In genomic region chr16:66473654-66474519, GRCh38 we compare ENCODE assay signal across 9 cellular contexts. TPM values are rescaled to one million over a fixed set of nuclear protein-coding genes. Genes with fewer than 3 reads are reported as not detected.
DNase-seq lines count a peak whose midpoint lies in the region; ATAC-seq and TF ChIP-seq lines count a peak whose summit lies in the region.
"Had no signal": no experiment of that assay in that cellular context is flagged by ENCODE, and none has a peak within 500 bp of the region (broad histone marks: within the 10 kb centered on the region; RNA-seq: fewer than 3 reads in every experiment).

No MANE protein-coding gene starts in this region.

- no peaks in the 10 kb centered on the region for H4K20me1 ChIP-seq in neural progenitor cell (ENCODE audit: low read depth)

- no peaks in the 10 kb centered on the region for H3F3A ChIP-seq in neural progenitor cell (ENCODE audit: low read depth)

- no peak overlapping the region for H3K27ac ChIP-seq in neural progenitor cell

- no peak overlapping the region for H3K4me3 Mint-ChIP-seq in activated CD8-positive, alpha-beta T cell treated with anti-CD3 and anti-CD28 coated beads, Interleukin-2, amount 10 ng/mL, durations not matched to agents 7 days and 5 days
- peak overlapping the region; percentile 15 for H3K4me3 Mint-ChIP-seq in neural progenitor cell
- H3K4me3 Mint-ChIP-seq: neural crest cell had no signal

- peaks cover 39% of the 10 kb centered on the region for H3K4me1 Mint-ChIP-seq in activated CD8-positive, alpha-beta T cell treated with anti-CD3 and anti-CD28 coated beads, Interleukin-2, amount 10 ng/mL, durations not matched to agents 7 days and 5 days (ENCODE audit: low read depth)
- peaks cover 11% of the 10 kb centered on the region for H3K4me1 Mint-ChIP-seq in neural progenitor cell

- no peak for ATAC-seq in activated CD8-positive, alpha-beta T cell treated with anti-CD3 and anti-CD28 coated beads, Interleukin-2, amount 10 ng/mL, durations not matched to agents 7 days and 5 days

- H3K36me3 ChIP-seq in neural progenitor cell, result no peaks in the 10 kb centered on the region
- no peaks in the 10 kb centered on the region for H3K36me3 ChIP-seq in MG63

- peak; percentile 23 for DNase-seq in activated CD4-positive, CD25-positive, alpha-beta regulatory T cell treated with anti-CD3 and anti-CD28 coated beads, Interleukin-2, amount 50 U/mL, for 72 hours
- no peak for DNase-seq in activated CD4-positive, CD25-positive, alpha-beta regulatory T cell (lab: John Stamatoyannopoulos, UW)
- DNase-seq in M059J (ENCODE audit: low read depth) (peak; percentile 56), neural progenitor cell (ENCODE audit: low spot score) (no peak), dermis blood vessel endothelial cell (no peak), hepatic stellate cell (ENCODE audit: low spot score) (no peak), MG63 (no peak)
- no peak for DNase-seq in activated CD8-positive, alpha-beta T cell treated with anti-CD3 and anti-CD28 coated beads, Interleukin-2, amount 10 ng/mL, durations not matched to agents 7 days and 5 days

- H3K9me3 Mint-ChIP-seq in activated CD8-positive, alpha-beta T cell treated with anti-CD3 and anti-CD28 coated beads, Interleukin-2, amount 10 ng/mL, durations not matched to agents 7 days and 5 days (ENCODE audit: insufficient read depth), result no peaks in the 10 kb centered on the region
- no peaks in the 10 kb centered on the region for H3K9me3 Mint-ChIP-seq in neural progenitor cell
- H3K9me3 Mint-ChIP-seq: neural crest cell had no signal

- H3K9me3 ChIP-seq in neural progenitor cell (ENCODE audit: low read depth) (no peaks in the 10 kb centered on the region), MG63 (no peaks in the 10 kb centered on the region)

- H3K4me2 ChIP-seq in neural progenitor cell, result no peak overlapping the region

- CTCF ChIA-PET in activated CD8-positive, alpha-beta T cell treated with anti-CD3 and anti-CD28 coated beads, Interleukin-2, amount 10 ng/mL, durations not matched to agents 7 days and 5 days (lab: Charles Lee), result interaction anchor here (1.0 to 12.2 kb wide), 5 partner anchors 38 to 130 kb away, joined by 3 to 195 read pairs (median 4); no protein-coding TSS in a partner anchor

- no peaks in the 10 kb centered on the region for H3K27me3 Mint-ChIP-seq in activated CD8-positive, alpha-beta T cell treated with anti-CD3 and anti-CD28 coated beads, Interleukin-2, amount 10 ng/mL, durations not matched to agents 7 days and 5 days (ENCODE audit: low read depth)
- peaks cover 10% of the 10 kb centered on the region for H3K27me3 Mint-ChIP-seq in neural progenitor cell (ENCODE audit: insufficient read depth, low read depth)

- H3K4me1 ChIP-seq in neural progenitor cell, result no peaks in the 10 kb centered on the region

- TF ChIP-seq CTCF in neural progenitor cell (IDR thresholded peaks at IDR 0.05), result no peak

- H2AFZ ChIP-seq in neural progenitor cell (replicated peaks), result no peak overlapping the region

- no peak overlapping the region for H3K9ac ChIP-seq in neural progenitor cell

- H3K4me3 ChIP-seq in neural progenitor cell (no peak overlapping the region), MG63 (no peak overlapping the region)

- H3K27me3 ChIP-seq in neural progenitor cell, result no peaks in the 10 kb centered on the region
- no peaks in the 10 kb centered on the region for H3K27me3 ChIP-seq in MG63

- no peaks in the 10 kb centered on the region for H3K36me3 Mint-ChIP-seq in activated CD8-positive, alpha-beta T cell treated with anti-CD3 and anti-CD28 coated beads, Interleukin-2, amount 10 ng/mL, durations not matched to agents 7 days and 5 days (ENCODE audit: low read depth)
- no peaks in the 10 kb centered on the region for H3K36me3 Mint-ChIP-seq in neural progenitor cell

- H3K79me2 ChIP-seq in neural progenitor cell (ENCODE audit: low read depth), result no peaks in the 10 kb centered on the region

- peak overlapping the region; percentile 77 for H3K27ac Mint-ChIP-seq in activated CD8-positive, alpha-beta T cell treated with anti-CD3 and anti-CD28 coated beads, Interleukin-2, amount 10 ng/mL, durations not matched to agents 7 days and 5 days
- no peak overlapping the region for H3K27ac Mint-ChIP-seq in neural progenitor cell

- POLR2A ChIA-PET in activated CD8-positive, alpha-beta T cell treated with anti-CD3 and anti-CD28 coated beads, Interleukin-2, amount 10 ng/mL, durations not matched to agents 7 days and 5 days (lab: Charles Lee), result no interaction called here

RNA-seq across cellular contexts. Expression of gene BEAN1, which starts 46.8 kb away (rescaled TPM):
- not detected in 2 replicates for total RNA-seq in M059J (2014; rRNA removed; shearing (Covaris generic))
- not detected for total RNA-seq in activated CD8-positive, alpha-beta T cell treated with anti-CD3 and anti-CD28 coated beads, Interleukin-2, amount 10 ng/mL, durations not matched to agents 7 days and 5 days
- total RNA-seq in neural progenitor cell (ENCODE audit: low replicate concordance) (0.32 and 0.34 TPM in 2 replicates), dermis blood vessel endothelial cell (0.09 and 0.34 TPM in 2 replicates)
- 0.56 TPM in 1 of 2 replicates, not detected in the other for total RNA-seq in MG63 (2014; rRNA removed; shearing (Covaris generic); ENCODE audit: low replicate concordance)

Comparison
In these comparisons a context has a peak if more than half of its experiments do, and no peak if none do; other contexts are left out.
1. DNase-seq: peak in activated CD4-positive, CD25-positive, alpha-beta regulatory T cell treated with anti-CD3 and anti-CD28 coated beads, Interleukin-2, amount 50 U/mL, for 72 hours (single experiment) and M059J (single experiment); none in activated CD4-positive, CD25-positive, alpha-beta regulatory T cell (0 of 4), activated CD8-positive, alpha-beta T cell treated with anti-CD3 and anti-CD28 coated beads, Interleukin-2, amount 10 ng/mL, durations not matched to agents 7 days and 5 days (single experiment), neural progenitor cell (single experiment), dermis blood vessel endothelial cell (single experiment), hepatic stellate cell (single experiment) and MG63 (single experiment).